ENCODE assay signal across 25 cellular contexts in genomic region chr14:75702107-75702506, GRCh38. TPM values are rescaled to one million over a fixed set of nuclear protein-coding genes. Genes with fewer than 3 reads are reported as not detected.
DNase-seq lines count a peak whose midpoint lies in the region; TF ChIP-seq lines count a peak whose summit lies in the region.
"Had no signal": no experiment of that assay in that cellular context is flagged by ENCODE, and none has a peak within 500 bp of the region (broad histone marks: within the 10 kb centered on the region; RNA-seq: fewer than 3 reads in every experiment).

No MANE protein-coding gene starts in this region.

- peak overlapping the region; percentile 83 for H3K27ac Mint-ChIP-seq in endodermal cell
- H3K27ac Mint-ChIP-seq: activated B cell treated with CpG ODN at 0.5 μM for 24 hours; activated T-cell treated with anti-CD3 and anti-CD28 coated beads, Interleukin-2, amount 50 U/mL, for 72 hours; T-cell had no signal

- intact Hi-C loops in head of caudate nucleus (cut with DNase I) = no loop called here

- TF ChIP-seq POLR2A in tibial nerve (IDR thresholded peaks at IDR 0.05) = no peak

- H3K9me3 Mint-ChIP-seq in endodermal cell = no peaks in the 10 kb centered on the region
- H3K9me3 Mint-ChIP-seq: activated B cell treated with CpG ODN at 0.5 μM for 24 hours; activated T-cell treated with anti-CD3 and anti-CD28 coated beads, Interleukin-2, amount 50 U/mL, for 72 hours; CD4-positive, alpha-beta memory T cell; neural crest cell; T-cell had no signal

- H3K9ac ChIP-seq in endodermal cell (ENCODE audit: extremely low read depth, low read length, poor library complexity, severe bottlenecking) (no peak overlapping the region), rectal smooth muscle tissue (ENCODE audit: low read length) (no peak overlapping the region)

- peaks cover 65% of the 10 kb centered on the region for H3K36me3 ChIP-seq in endodermal cell (ENCODE audit: control insufficient read depth, insufficient read depth, low read length)
- H3K36me3 ChIP-seq in right atrium auricular region = peaks cover 15% of the 10 kb centered on the region
- no peaks in the 10 kb centered on the region for H3K36me3 ChIP-seq in rectal smooth muscle tissue (ENCODE audit: control insufficient read depth, insufficient read depth, low read length)
- H3K36me3 ChIP-seq in tibial nerve = peaks cover 0 to 63% (median 0%) of the 10 kb centered on the region in 3 donors

- H3K4me1 ChIP-seq in endodermal cell (ENCODE audit: control insufficient read depth, insufficient read depth, low read length) (peaks cover 11% of the 10 kb centered on the region), right atrium auricular region (peaks cover 0 to 13% of the 10 kb centered on the region in 2 donors), rectal smooth muscle tissue (ENCODE audit: control insufficient read depth, insufficient read depth, low read length) (peaks cover 16% of the 10 kb centered on the region), tibial nerve (peaks cover 0 to 26% (median 8%) of the 10 kb centered on the region in 4 donors)

- TF ChIP-seq CTCF in endodermal cell (conservative IDR thresholded peaks at IDR 0.05) = no peak
- TF ChIP-seq CTCF in right atrium auricular region (IDR thresholded peaks at IDR 0.05) = no peak
- TF ChIP-seq CTCF in tibial nerve (IDR thresholded peaks at IDR 0.05) = no peak

- H3K4me3 ChIP-seq in endodermal cell (ENCODE audit: low read length) (peak overlapping the region; percentile 2), right atrium auricular region (no peak overlapping the region), rectal smooth muscle tissue (ENCODE audit: low read length) (no peak overlapping the region), tibial nerve (no peak overlapping the region)
- H3K4me3 ChIP-seq: gastrocnemius medialis, K562, lung, transverse colon had no signal

- H3K27me3 ChIP-seq in endodermal cell (ENCODE audit: control insufficient read depth, insufficient read depth, low read length, poor library complexity, severe bottlenecking) (no peaks in the 10 kb centered on the region), right atrium auricular region (no peaks in the 10 kb centered on the region), rectal smooth muscle tissue (ENCODE audit: control insufficient read depth, insufficient read depth, low read length) (no peaks in the 10 kb centered on the region), tibial nerve (no peaks in the 10 kb centered on the region)
- H3K27me3 ChIP-seq: gastrocnemius medialis, transverse colon had no signal

- no peak for TF ChIP-seq EP300 in tibial nerve (IDR thresholded peaks at IDR 0.05)

- peaks cover 32% of the 10 kb centered on the region for H3K4me1 Mint-ChIP-seq in endodermal cell
- H3K4me1 Mint-ChIP-seq: CD4-positive, alpha-beta memory T cell; T-cell had no signal

- peaks cover 44% of the 10 kb centered on the region for H3K36me3 Mint-ChIP-seq in endodermal cell (ENCODE audit: low read depth)

- H3K9me3 ChIP-seq in endodermal cell (ENCODE audit: control insufficient read depth, low read length) (no peaks in the 10 kb centered on the region), right atrium auricular region (no peaks in the 10 kb centered on the region), tibial nerve (no peaks in the 10 kb centered on the region)
- H3K9me3 ChIP-seq: gastrocnemius medialis, transverse colon had no signal

- DNase-seq in NCI-H446 (lab: John Stamatoyannopoulos, UW) (peak; percentile 18 to 53), endodermal cell (no peak), right atrium auricular region (ENCODE audit: low spot score) (no peak), head of caudate nucleus (no peak), COLO829 (ENCODE audit: low spot score) (no peak), NCI-H1930 (lab: John Stamatoyannopoulos, UW) (no peak), tibial nerve (ENCODE audit: low spot score in 2 of 2) (no peak)
- DNase-seq: activated B cell treated with CpG ODN at 0.5 μM for 24 hours; activated CD4-positive, alpha-beta T cell treated with anti-CD3 and anti-CD28 coated beads, Interleukin-2, amount 50 U/mL, for 1 hour; activated naive CD4-positive, alpha-beta T cell; activated T-cell treated with anti-CD3 and anti-CD28 coated beads, Interleukin-2, amount 50 U/mL, for 72 hours; CD4-positive, alpha-beta memory T cell; DMS 273 treated with DMSO at 0.1 percent for 48 hours; gastrocnemius medialis; H7; islet precursor cell; NCI-H1105; NCI-H2029; stimulated activated naive CD4-positive, alpha-beta T cell treated with Interleukin-2 at 50 U/mL for 16 hours; T-cell; transverse colon had no signal

- no peak overlapping the region for H3K27ac ChIP-seq in endodermal cell (ENCODE audit: low read depth, low read length)
- peak overlapping the region; percentile 44 to 57 for H3K27ac ChIP-seq in right atrium auricular region
- peak overlapping the region; percentile 55 for H3K27ac ChIP-seq in rectal smooth muscle tissue (ENCODE audit: low read depth, low read length)
- peak overlapping the region in 1 of 4 donors; percentile 22 for H3K27ac ChIP-seq in tibial nerve
- H3K27ac ChIP-seq: gastrocnemius medialis had no signal

- no peaks in the 10 kb centered on the region for H3K27me3 Mint-ChIP-seq in endodermal cell (ENCODE audit: insufficient read depth)
- H3K27me3 Mint-ChIP-seq: activated B cell treated with CpG ODN at 0.5 μM for 24 hours; CD4-positive, alpha-beta memory T cell; T-cell had no signal

- no peak overlapping the region for H3K4me3 Mint-ChIP-seq in endodermal cell
- H3K4me3 Mint-ChIP-seq: activated B cell treated with CpG ODN at 0.5 μM for 24 hours; activated T-cell treated with anti-CD3 and anti-CD28 coated beads, Interleukin-2, amount 50 U/mL, for 72 hours; CD4-positive, alpha-beta memory T cell; neural crest cell; T-cell had no signal

- 73 to 86% methylated on average over 1 to 2 of the region's 2 CpGs for WGBS in endodermal cell (ENCODE audit: insufficient coverage in 1 of 2, insufficient read length in 1 of 2), 2 experiments
- WGBS in tibial nerve, 2 donors = 37 to 50% methylated on average over 2 of the region's 2 CpGs

RNA-seq across cellular contexts. Expression of gene TTLL5, which starts 41.1 kb away (rescaled TPM):
- total RNA-seq in endodermal cell (10 to 100 TPM; 50.5 to 54.2 TPM), right atrium auricular region (10 to 100 TPM; 15.3 to 22.6 TPM), tibial nerve (10 to 100 TPM; 36.3 to 61.8 (median 36.7) TPM)
- 22.0 TPM for polyA plus RNA-seq in endodermal cell (2013, experiment 1 of 2)
- polyA plus RNA-seq in endodermal cell (2013, experiment 2 of 2) = 22.6 TPM

RNA-seq across cellular contexts. Expression of gene ERG28, which starts 41.4 kb away (rescaled TPM):
- 10 to 100 TPM; 32.2 to 36.3 TPM for total RNA-seq in endodermal cell
- 39.3 TPM for polyA plus RNA-seq in endodermal cell (2013, experiment 1 of 2)
- 39.0 TPM for polyA plus RNA-seq in endodermal cell (2013, experiment 2 of 2)
- total RNA-seq in right atrium auricular region = 1 to 10 TPM; 5.3 to 7.1 TPM
- 1 to 10 TPM; 4.5 to 7.6 (median 5.1) TPM for total RNA-seq in tibial nerve

Comparison
In these comparisons a context has a peak if more than half of its experiments do, and no peak if none do; other contexts are left out.
1. DNase-seq: peak in NCI-H446 (2 of 2); none in endodermal cell (single experiment), right atrium auricular region (single experiment), head of caudate nucleus (0 of 42), COLO829 (single experiment), NCI-H1930 (0 of 2) and tibial nerve (0 of 2).